ENCODE assay signal across 9 cellular contexts in the genomic region with DNA sequence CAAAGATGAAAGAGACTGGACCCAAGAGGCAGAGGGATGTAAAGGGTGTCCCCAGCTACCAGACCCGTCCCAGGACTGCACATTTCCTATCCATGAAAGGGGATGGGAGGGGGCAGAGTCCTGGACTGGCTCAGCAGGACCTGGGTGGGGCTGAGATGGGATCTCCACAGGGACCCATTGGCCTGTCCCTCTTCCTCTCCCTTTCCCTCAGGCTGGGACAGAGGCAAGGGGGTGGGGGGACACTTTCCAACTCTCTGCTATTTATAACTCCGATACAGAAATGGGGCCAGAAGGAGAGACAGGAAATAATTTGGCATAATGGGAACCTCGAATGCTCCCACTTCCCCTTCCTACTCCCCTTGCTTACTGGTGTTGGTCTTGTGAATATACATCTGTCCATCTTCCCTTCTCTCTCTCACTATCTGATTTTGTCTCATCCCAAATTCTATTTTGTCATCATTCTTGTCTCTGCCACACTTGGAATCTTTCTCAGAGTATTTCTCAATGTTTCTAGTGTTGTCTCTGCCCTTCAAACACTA. TPM values are rescaled to one million over a fixed set of nuclear protein-coding genes. Genes with fewer than 3 reads are reported as not detected.
DNase-seq lines count a peak whose midpoint lies in the region; ATAC-seq, FAIRE-seq and TF ChIP-seq lines count a peak whose summit lies in the region.
"Had no signal": no experiment of that assay in that cellular context is flagged by ENCODE, and none has a peak within 500 bp of the region (broad histone marks: within the 10 kb centered on the region; RNA-seq: fewer than 3 reads in every experiment).

No MANE protein-coding gene starts in this region.

- no peak overlapping the region for H3K27ac Mint-ChIP-seq in activated CD4-positive, alpha-beta T cell treated with anti-CD3 and anti-CD28 coated beads for 36 hours

- no peak for ATAC-seq in activated CD4-positive, alpha-beta T cell treated with anti-CD3 and anti-CD28 coated beads for 36 hours
- no peak for ATAC-seq in K562
- ATAC-seq in thoracic aorta (ENCODE audit: insufficient number of reproducible peaks, low FRiP score, low read depth), result no peak

- H3K36me3 Mint-ChIP-seq in activated CD4-positive, alpha-beta T cell treated with anti-CD3 and anti-CD28 coated beads for 36 hours (ENCODE audit: low read depth), result no peaks in the 10 kb centered on the region

- peak overlapping the region; percentile 70 for H3K4me3 Mint-ChIP-seq in activated CD4-positive, alpha-beta T cell treated with anti-CD3 and anti-CD28 coated beads for 36 hours

- H3K9me1 ChIP-seq in K562 (ENCODE audit: control insufficient read depth, insufficient read depth, low read length), result no peaks in the 10 kb centered on the region

- CTCF ChIA-PET in activated CD4-positive, alpha-beta T cell treated with anti-CD3 and anti-CD28 coated beads for 36 hours (lab: Charles Lee), result no interaction called here
- CTCF ChIA-PET in K562 (lab: Yijun Ruan, JAX; ENCODE audit: low intra/inter-chr PET ratio), result no interaction called here

- no peak for TF ChIP-seq POLR2A in K562 (conservative IDR thresholded peaks at IDR 0.05)

- in situ Hi-C loops in K562 (cut with MboI), result no loop called here

- H3K27me3 Mint-ChIP-seq in activated CD4-positive, alpha-beta T cell treated with anti-CD3 and anti-CD28 coated beads for 36 hours, result peaks cover 20% of the 10 kb centered on the region

- H3K27ac ChIP-seq in K562 (ENCODE audit: extremely low read depth, low read depth, low read length) (no peak overlapping the region), thoracic aorta (peak overlapping the region; percentile 90 to 92)

- H3K4me3 ChIP-seq in K562, result no peak overlapping the region
- H3K4me3 ChIP-seq in thoracic aorta, result peak overlapping the region; percentile 90

- no peak for TF ChIP-seq EP300 in K562 (IDR thresholded peaks at IDR 0.05; ENCODE audit: low read length)

- H3K4me1 Mint-ChIP-seq in activated CD4-positive, alpha-beta T cell treated with anti-CD3 and anti-CD28 coated beads for 36 hours, result peaks cover 18% of the 10 kb centered on the region

- DNase-seq in activated CD4-positive, alpha-beta T cell treated with anti-CD3 and anti-CD28 coated beads for 36 hours, result no peak
- DNase-seq in activated CD4-positive, alpha-beta T cell treated with anti-CD3 and anti-CD28 coated beads for 48 hours, result no peak
- DNase-seq in K562 (ENCODE audit: extremely low read depth in 1 of 4, low spot score in 3 of 4), result no peak
- peak; percentile 10 for DNase-seq in medulla oblongata (ENCODE audit: extremely low spot score)
- DNase-seq in thoracic aorta (ENCODE audit: low spot score), result no peak
- DNase-seq in NCI-H2227 treated with DMSO at 0.1 percent for 48 hours (lab: John Stamatoyannopoulos, UW), result no peak
- no peak for DNase-seq in NCI-H2029 treated with DMSO at 0.1 percent for 48 hours (lab: John Stamatoyannopoulos, UW)
- DNase-seq in SK-N-DZ (ENCODE audit: low spot score), result no peak

- no TSS peak for BruUV-seq in K562 (replicated peaks; lab: Mats Ljungman, UMichigan)

- no peak for FAIRE-seq in K562 (lab: Jason Lieb, UNC)
- FAIRE-seq: bronchial epithelial cell had no signal

- no peaks in the 10 kb centered on the region for H3K79me2 ChIP-seq in K562 (ENCODE audit: control insufficient read depth, insufficient read depth, low read length)

- TF ChIP-seq RAD21 in K562 (CRISPR knock-in tag; conservative IDR thresholded peaks at IDR 0.05 in 1 of 2, IDR thresholded peaks at IDR 0.05 in 1 of 2), result no peak

- H2AFZ ChIP-seq in K562 (ENCODE audit: low read depth, low read length), result no peak overlapping the region

- H3K27me3 ChIP-seq in K562 (ENCODE audit: control insufficient read depth in 2 of 2, insufficient read depth in 2 of 2, low read length in 2 of 2) (peaks cover 19 to 23% of the 10 kb centered on the region in 2 experiments), thoracic aorta (replicated peaks; ENCODE audit: insufficient read depth) (no peaks in the 10 kb centered on the region)

- WGBS in K562 (ENCODE audit: insufficient coverage, low coverage, missing lambda C conversion rate), result 3% methylated on average over 3 of the region's 3 CpGs

- no peaks in the 10 kb centered on the region; the same call in 1 of the 2 replicates for H4K20me1 ChIP-seq in K562 (replicated peaks; ENCODE audit: control insufficient read depth, insufficient read depth, low read length)

- POLR2A ChIA-PET in activated CD4-positive, alpha-beta T cell treated with anti-CD3 and anti-CD28 coated beads for 36 hours (lab: Charles Lee), result no interaction called here
- POLR2A ChIA-PET in K562 (lab: Yijun Ruan, JAX), result no interaction called here

- H3K36me3 ChIP-seq in K562 (ENCODE audit: control insufficient read depth, insufficient read depth, low read length), result no peaks in the 10 kb centered on the region
- no peaks in the 10 kb centered on the region for H3K36me3 ChIP-seq in thoracic aorta

- intact Hi-C loops in activated CD4-positive, alpha-beta T cell treated with anti-CD3 and anti-CD28 coated beads for 36 hours (cut with DNase I, micrococcal nuclease), result no loop called here
- intact Hi-C loops in K562 (cut with micrococcal nuclease), result no loop called here

- peak overlapping the region in 1 of 2 experiments; percentile 23; a peak in 1 of 4 replicates for H3K9ac ChIP-seq in K562 (ENCODE audit: insufficient read depth in 1 of 2, low read depth in 2 of 2, low read length in 2 of 2)

- H3K9me3 Mint-ChIP-seq in activated CD4-positive, alpha-beta T cell treated with anti-CD3 and anti-CD28 coated beads for 36 hours (ENCODE audit: low read depth), result no peaks in the 10 kb centered on the region

- H3K9me3 ChIP-seq in K562 (replicated peaks; ENCODE audit: control insufficient read depth, insufficient read depth, low read depth, low read length) (no peaks in the 10 kb centered on the region), thoracic aorta (no peaks in the 10 kb centered on the region)

- no peak overlapping the region for H3K4me2 ChIP-seq in K562 (ENCODE audit: insufficient read depth, low read length)

- H3K4me1 ChIP-seq in K562 (replicated peaks in 1 of 2; ENCODE audit: control insufficient read depth in 2 of 2, insufficient read depth in 2 of 2, low read length in 2 of 2), result peaks cover 14 to 17% of the 10 kb centered on the region in 2 experiments; a peak in 4 of 5 replicates
- peaks cover 35 to 56% of the 10 kb centered on the region in 2 donors for H3K4me1 ChIP-seq in thoracic aorta (ENCODE audit: control insufficient read depth in 1 of 2, low read depth in 2 of 2)

- no peak for TF ChIP-seq CTCF in K562 (IDR thresholded peaks at IDR 0.05 in 2 of 3, conservative IDR thresholded peaks at IDR 0.05 in 1 of 3; ENCODE audit: insufficient read depth in 2 of 3, low read depth in 1 of 3, low read length in 3 of 3)
- no peak for TF ChIP-seq CTCF in thoracic aorta (IDR thresholded peaks at IDR 0.05)

RNA-seq across cellular contexts. Expression of a gene that starts 1.1 kb away (rescaled TPM):
- total RNA-seq in activated CD4-positive, alpha-beta T cell treated with anti-CD3 and anti-CD28 coated beads for 36 hours, result 1 to 10 TPM; 5.5 to 5.6 TPM
- total RNA-seq in K562 (2011; cell fraction: chromatin; rRNA removed; ENCODE audit: low replicate concordance), result 5.3 and 10.3 TPM in 2 replicates
- total RNA-seq in K562 (2011; cell fraction: nucleolus; rRNA removed), result 6.2 and 6.7 TPM in 2 replicates
- total RNA-seq in K562 (2011; cell fraction: nucleoplasm; rRNA removed), result 7.4 and 7.6 TPM in 2 replicates
- total RNA-seq in K562 (2014; rRNA removed) (0.18 and 0.57 TPM in 2 replicates), K562 (2014; rRNA removed; fragmentation: Illumina TruSeq; extraction: Trizol) (0.41 and 0.55 TPM in 2 replicates), K562 (2015; rRNA removed; fragmentation: Illumina TruSeq; extraction: Trizol) (0.53 and 0.58 TPM in 2 replicates), K562 (2021) (1.9 and 2.3 TPM in 2 replicates), thoracic aorta (100 to 1,000 TPM; 285 to 317 TPM)
- polyA plus RNA-seq in K562 (2011; rRNA removed) (0.67 and 1.6 TPM in 2 replicates), K562 (2014; fragmentation: Illumina TruSeq; extraction: Trizol) (1.1 and 1.4 TPM in 2 replicates), K562 (2014; fragmentation: Nextera tagmentation; extraction: Ambion mirVana) (under 1 TPM in 1 of 2 experiments, not detected in 1; 0.11 TPM), K562 (2014; rRNA removed) (0.54 and 0.96 TPM in 2 replicates)
- polyA plus RNA-seq in K562 (2011; cell fraction: cytosol; rRNA removed), result 0.89 and 0.93 TPM in 2 replicates
- 12.9 and 17.7 TPM in 2 replicates for polyA plus RNA-seq in K562 (2011; cell fraction: nucleus; rRNA removed)
- 1.0 and 2.6 TPM in 2 replicates for polyA plus RNA-seq in K562 (2012)
- polyA minus RNA-seq in K562 (2011; rRNA and poly(A)+ RNA removed), result 0.46 and 0.57 TPM in 2 replicates
- not detected in 2 replicates for polyA minus RNA-seq in K562 (2011; cell fraction: cytosol; rRNA and poly(A)+ RNA removed)
- 1.6 and 2.3 TPM in 2 replicates for polyA minus RNA-seq in K562 (2011; cell fraction: nucleus; rRNA and poly(A)+ RNA removed)
- 5.7 and 9.4 TPM in 2 replicates for polyA plus RNA-seq in SK-N-DZ (2014; cell fraction: cytosol; rRNA removed)
- polyA plus RNA-seq in SK-N-DZ (2014; cell fraction: nucleus; rRNA removed), result 56.6 and 58.7 TPM in 2 replicates

RNA-seq across cellular contexts. Expression of a gene that starts 7.1 kb away (rescaled TPM):
- total RNA-seq in activated CD4-positive, alpha-beta T cell treated with anti-CD3 and anti-CD28 coated beads for 36 hours, result 100 to 1,000 TPM; 107 to 115 TPM
- 9.0 and 26.9 TPM in 2 replicates for total RNA-seq in K562 (2011; cell fraction: chromatin; rRNA removed; ENCODE audit: low replicate concordance)
- 23.7 and 30.0 TPM in 2 replicates for total RNA-seq in K562 (2011; cell fraction: nucleolus; rRNA removed)
- 23.8 and 24.1 TPM in 2 replicates for total RNA-seq in K562 (2011; cell fraction: nucleoplasm; rRNA removed)
- total RNA-seq in K562 (2014; rRNA removed) (124 and 125 TPM in 2 replicates), K562 (2014; rRNA removed; fragmentation: Illumina TruSeq; extraction: Trizol) (52.1 and 75.2 TPM in 2 replicates), K562 (2015; rRNA removed; fragmentation: Illumina TruSeq; extraction: Trizol) (82.9 and 84.6 TPM in 2 replicates), K562 (2021) (81.8 and 83.5 TPM in 2 replicates), thoracic aorta (100 to 1,000 TPM; 113 to 117 TPM)
- polyA plus RNA-seq in K562 (2011; rRNA removed) (86.4 and 95.8 TPM in 2 replicates), K562 (2014; fragmentation: Illumina TruSeq; extraction: Trizol) (98.8 and 108 TPM in 2 replicates), K562 (2014; fragmentation: Nextera tagmentation; extraction: Ambion mirVana) (100 to 1,000 TPM; 122 to 139 TPM), K562 (2014; rRNA removed) (134 and 161 TPM in 2 replicates)
- polyA plus RNA-seq in K562 (2011; cell fraction: cytosol; rRNA removed), result 120 and 170 TPM in 2 replicates
- polyA plus RNA-seq in K562 (2011; cell fraction: nucleus; rRNA removed), result 46.8 and 53.7 TPM in 2 replicates
- 100 and 125 TPM in 2 replicates for polyA plus RNA-seq in K562 (2012)
- polyA minus RNA-seq in K562 (2011; rRNA and poly(A)+ RNA removed), result 34.1 and 43.5 TPM in 2 replicates
- polyA minus RNA-seq in K562 (2011; cell fraction: cytosol; rRNA and poly(A)+ RNA removed), result 22.0 and 22.4 TPM in 2 replicates
- 9.7 and 9.8 TPM in 2 replicates for polyA minus RNA-seq in K562 (2011; cell fraction: nucleus; rRNA and poly(A)+ RNA removed)
- 96.9 and 151 TPM in 2 replicates for polyA plus RNA-seq in SK-N-DZ (2014; cell fraction: cytosol; rRNA removed)
- polyA plus RNA-seq in SK-N-DZ (2014; cell fraction: nucleus; rRNA removed), result 101 and 105 TPM in 2 replicates

RNA-seq across cellular contexts. Expression of a gene that starts 11.4 kb away (rescaled TPM):
- 10 to 100 TPM in 1 of 2 experiments, 1 to 10 TPM in 1; 9.6 to 12.2 TPM for total RNA-seq in activated CD4-positive, alpha-beta T cell treated with anti-CD3 and anti-CD28 coated beads for 36 hours
- 10.5 and 25.4 TPM in 2 replicates for total RNA-seq in K562 (2011; cell fraction: chromatin; rRNA removed; ENCODE audit: low replicate concordance)
- total RNA-seq in K562 (2011; cell fraction: nucleolus; rRNA removed), result 12.8 and 20.5 TPM in 2 replicates
- 12.5 and 18.9 TPM in 2 replicates for total RNA-seq in K562 (2011; cell fraction: nucleoplasm; rRNA removed)
- total RNA-seq in K562 (2014; rRNA removed), result 1.7 TPM in 1 of 2 replicates, not detected in the other
- 1.1 and 1.5 TPM in 2 replicates for total RNA-seq in K562 (2014; rRNA removed; fragmentation: Illumina TruSeq; extraction: Trizol)
- total RNA-seq in K562 (2015; rRNA removed; fragmentation: Illumina TruSeq; extraction: Trizol), result 0.60 and 2.0 TPM in 2 replicates
- 1.0 and 1.5 TPM in 2 replicates for total RNA-seq in K562 (2021)
- 1.6 TPM in 2 replicates for polyA plus RNA-seq in K562 (2011; rRNA removed)
- polyA plus RNA-seq in K562 (2011; cell fraction: cytosol; rRNA removed), result 0.56 and 0.92 TPM in 2 replicates
- polyA plus RNA-seq in K562 (2011; cell fraction: nucleus; rRNA removed), result 5.6 and 6.6 TPM in 2 replicates
- 0.52 and 2.5 TPM in 2 replicates for polyA plus RNA-seq in K562 (2012)
- polyA plus RNA-seq in K562 (2014; fragmentation: Illumina TruSeq; extraction: Trizol), result 0.21 and 0.28 TPM in 2 replicates
- polyA plus RNA-seq in K562 (2014; fragmentation: Nextera tagmentation; extraction: Ambion mirVana), result under 1 TPM; 0.41 to 0.46 TPM
- polyA plus RNA-seq in K562 (2014; rRNA removed), result 0.62 and 1.2 TPM in 2 replicates
- polyA minus RNA-seq in K562 (2011; rRNA and poly(A)+ RNA removed), result 2.8 and 4.0 TPM in 2 replicates
- 1.1 TPM in 1 of 2 replicates, not detected in the other for polyA minus RNA-seq in K562 (2011; cell fraction: cytosol; rRNA and poly(A)+ RNA removed)
- polyA minus RNA-seq in K562 (2011; cell fraction: nucleus; rRNA and poly(A)+ RNA removed), result 5.1 and 6.1 TPM in 2 replicates
- total RNA-seq in thoracic aorta, result 10 to 100 TPM; 24.4 to 29.5 TPM
- polyA plus RNA-seq in SK-N-DZ (2014; cell fraction: cytosol; rRNA removed), result 2.2 and 3.8 TPM in 2 replicates
- 2.7 and 3.8 TPM in 2 replicates for polyA plus RNA-seq in SK-N-DZ (2014; cell fraction: nucleus; rRNA removed)

RNA-seq across cellular contexts. Expression of a gene that starts 20.0 kb away (rescaled TPM):
- 100 to 1,000 TPM; 113 to 122 TPM for total RNA-seq in activated CD4-positive, alpha-beta T cell treated with anti-CD3 and anti-CD28 coated beads for 36 hours
- total RNA-seq in K562 (2011; cell fraction: chromatin; rRNA removed; ENCODE audit: low replicate concordance), result 272 and 331 TPM in 2 replicates
- 598 and 672 TPM in 2 replicates for total RNA-seq in K562 (2011; cell fraction: nucleolus; rRNA removed)
- total RNA-seq in K562 (2011; cell fraction: nucleoplasm; rRNA removed), result 455 and 604 TPM in 2 replicates
- total RNA-seq in K562 (2014; rRNA removed) (425 and 433 TPM in 2 replicates), K562 (2014; rRNA removed; fragmentation: Illumina TruSeq; extraction: Trizol) (411 and 413 TPM in 2 replicates), K562 (2015; rRNA removed; fragmentation: Illumina TruSeq; extraction: Trizol) (706 and 735 TPM in 2 replicates), K562 (2021) (412 and 416 TPM in 2 replicates), thoracic aorta (100 to 1,000 TPM; 615 to 776 TPM)
- polyA plus RNA-seq in K562 (2011; rRNA removed) (219 and 313 TPM in 2 replicates), K562 (2014; fragmentation: Illumina TruSeq; extraction: Trizol) (408 and 431 TPM in 2 replicates), K562 (2014; fragmentation: Nextera tagmentation; extraction: Ambion mirVana) (100 to 1,000 TPM; 531 to 576 TPM), K562 (2014; rRNA removed) (501 and 655 TPM in 2 replicates)
- 416 and 450 TPM in 2 replicates for polyA plus RNA-seq in K562 (2011; cell fraction: cytosol; rRNA removed)
- polyA plus RNA-seq in K562 (2011; cell fraction: nucleus; rRNA removed), result 74.3 and 108 TPM in 2 replicates
- polyA plus RNA-seq in K562 (2012), result 824 and 1,019 TPM in 2 replicates
- 261 and 331 TPM in 2 replicates for polyA minus RNA-seq in K562 (2011; rRNA and poly(A)+ RNA removed)
- 98.5 and 116 TPM in 2 replicates for polyA minus RNA-seq in K562 (2011; cell fraction: cytosol; rRNA and poly(A)+ RNA removed)
- 19.3 and 46.9 TPM in 2 replicates for polyA minus RNA-seq in K562 (2011; cell fraction: nucleus; rRNA and poly(A)+ RNA removed)
- polyA plus RNA-seq in SK-N-DZ (2014; cell fraction: cytosol; rRNA removed), result 216 and 246 TPM in 2 replicates
- 96.6 and 110 TPM in 2 replicates for polyA plus RNA-seq in SK-N-DZ (2014; cell fraction: nucleus; rRNA removed)

RNA-seq across cellular contexts. Expression of a gene that starts 34.2 kb away (rescaled TPM):
- total RNA-seq in activated CD4-positive, alpha-beta T cell treated with anti-CD3 and anti-CD28 coated beads for 36 hours, result 1 to 10 TPM; 7.5 to 9.5 TPM
- 9.2 and 9.9 TPM in 2 replicates for total RNA-seq in K562 (2011; cell fraction: chromatin; rRNA removed; ENCODE audit: low replicate concordance)
- total RNA-seq in K562 (2011; cell fraction: nucleolus; rRNA removed), result 5.4 and 6.5 TPM in 2 replicates
- total RNA-seq in K562 (2011; cell fraction: nucleoplasm; rRNA removed), result 6.2 and 7.9 TPM in 2 replicates
- total RNA-seq in K562 (2014; rRNA removed), result 2.4 and 6.5 TPM in 2 replicates
- 4.3 and 4.7 TPM in 2 replicates for total RNA-seq in K562 (2014; rRNA removed; fragmentation: Illumina TruSeq; extraction: Trizol)
- total RNA-seq in K562 (2015; rRNA removed; fragmentation: Illumina TruSeq; extraction: Trizol), result 4.9 and 5.2 TPM in 2 replicates
- total RNA-seq in K562 (2021), result 15.7 and 19.9 TPM in 2 replicates
- polyA plus RNA-seq in K562 (2011; rRNA removed), result 4.2 and 4.8 TPM in 2 replicates
- polyA plus RNA-seq in K562 (2011; cell fraction: cytosol; rRNA removed), result 4.7 and 10.2 TPM in 2 replicates
- polyA plus RNA-seq in K562 (2011; cell fraction: nucleus; rRNA removed), result 4.3 and 9.6 TPM in 2 replicates
- polyA plus RNA-seq in K562 (2012), result 11.4 and 16.1 TPM in 2 replicates
- polyA plus RNA-seq in K562 (2014; fragmentation: Illumina TruSeq; extraction: Trizol), result 10.3 and 10.5 TPM in 2 replicates
- polyA plus RNA-seq in K562 (2014; fragmentation: Nextera tagmentation; extraction: Ambion mirVana), result 1 to 10 TPM; 1.4 to 1.6 TPM
- polyA plus RNA-seq in K562 (2014; rRNA removed), result 9.7 and 14.2 TPM in 2 replicates
- 2.9 and 3.7 TPM in 2 replicates for polyA minus RNA-seq in K562 (2011; rRNA and poly(A)+ RNA removed)
- 5.1 and 5.4 TPM in 2 replicates for polyA minus RNA-seq in K562 (2011; cell fraction: cytosol; rRNA and poly(A)+ RNA removed)
- polyA minus RNA-seq in K562 (2011; cell fraction: nucleus; rRNA and poly(A)+ RNA removed), result 2.7 and 4.2 TPM in 2 replicates
- total RNA-seq in thoracic aorta, result 1 to 10 TPM; 3.0 to 9.7 TPM
- 10.8 and 17.3 TPM in 2 replicates for polyA plus RNA-seq in SK-N-DZ (2014; cell fraction: cytosol; rRNA removed)
- polyA plus RNA-seq in SK-N-DZ (2014; cell fraction: nucleus; rRNA removed), result 8.2 and 13.5 TPM in 2 replicates

Comparison
In these comparisons a context has a peak if more than half of its experiments do, and no peak if none do; other contexts are left out.
1. RNA of a gene that starts 1.1 kb away (total RNA-seq): 285 to 317 TPM in thoracic aorta; 5.5 to 5.6 TPM in activated CD4-positive, alpha-beta T cell treated with anti-CD3 and anti-CD28 coated beads for 36 hours and 0.18 to 10.3 TPM in K562; every median in the first group is over 10 times any median in the second.